9 cellular contexts compared by ENCODE assay signal in genomic region chr4:171639540-171639939, GRCh38.
DNase-seq lines count a peak whose midpoint lies in the region; ATAC-seq and TF ChIP-seq lines count a peak whose summit lies in the region.
"Had no signal": no experiment of that assay in that cellular context is flagged by ENCODE, and none has a peak within 500 bp of the region (broad histone marks: within the 10 kb centered on the region; RNA-seq: fewer than 3 reads in every experiment).

No MANE protein-coding gene starts in this region.

- no peak overlapping the region for H3K4me3 ChIP-seq in astrocyte of the spinal cord (ENCODE audit: low read depth, low read length)

- in situ Hi-C loops in astrocyte of the spinal cord (cut with HindIII; ENCODE audit: low sequenced_read_pairs): no loop called here

- TF ChIP-seq CTCF in astrocyte of the spinal cord (IDR thresholded peaks at IDR 0.05; ENCODE audit: low read depth, low read length): no peak

- ATAC-seq in GM18520 (IDR thresholded peaks at IDR 0.05; ENCODE audit: unreplicated experiment) (peak; percentile 97), GM21515 (IDR thresholded peaks at IDR 0.05; ENCODE audit: unreplicated experiment) (peak; percentile 94), HG03135 (IDR thresholded peaks at IDR 0.05; ENCODE audit: unreplicated experiment) (peak; percentile 90)

- DNase-seq in astrocyte of the spinal cord (ENCODE audit: low read depth, low spot score) (peak; percentile 19), kidney glomerular epithelial cell (lab: John Stamatoyannopoulos, UW) (no peak), foreskin melanocyte (no peak), SK-N-DZ (ENCODE audit: low spot score) (no peak), NCI-H69 (lab: John Stamatoyannopoulos, UW) (no peak)
- DNase-seq: NCI-H446 had no signal
